ENCODE assay signal across 40 cellular contexts in the genomic region with DNA sequence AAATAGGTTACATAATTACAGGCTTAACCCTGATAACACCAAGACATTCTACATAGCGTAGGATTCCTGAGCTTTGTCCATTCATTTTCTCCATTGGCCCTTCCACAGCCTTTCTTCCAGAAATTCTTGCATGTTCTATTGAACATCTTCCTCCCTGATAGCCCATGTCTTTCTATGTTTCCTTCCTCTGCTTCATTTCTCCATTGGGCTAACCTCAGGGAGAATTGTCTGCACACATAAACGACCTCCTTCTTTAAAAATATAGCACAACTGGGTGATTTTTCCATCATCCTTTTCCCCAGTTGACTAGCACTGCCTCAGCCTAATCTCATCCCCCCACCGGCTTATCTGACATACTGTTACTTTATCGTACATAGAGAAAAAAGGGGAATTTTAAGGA. TPM values are rescaled to one million over a fixed set of nuclear protein-coding genes. Genes with fewer than 3 reads are reported as not detected.
"Had no signal": no experiment of that assay in that cellular context is flagged by ENCODE, and none has a peak within 500 bp of the region (broad histone marks: within the 10 kb centered on the region; RNA-seq: fewer than 3 reads in every experiment).

No MANE protein-coding gene starts in this region.

- H3K9me3 Mint-ChIP-seq: activated naive CD4-positive, alpha-beta T cell treated with anti-CD3 and anti-CD28 coated beads, Interleukin-2, amount 50 U/mL, for 24 hours; activated naive CD8-positive, alpha-beta T cell treated with anti-CD3 and anti-CD28 coated beads, Interleukin-2, amount 10 ng/mL, durations not matched to agents 7 days and 5 days; activated naive CD8-positive, alpha-beta T cell treated with anti-CD3 and anti-CD28 coated beads, Interleukin-2, amount 50 U/mL, for 24 hours; activated T-cell treated with anti-CD3 and anti-CD28 coated beads, Interleukin-2, amount 50 U/mL, for 4 hours; activated T-helper 1 cell treated with anti-CD3 and anti-CD28 coated beads, Interleukin-12 subunit alpha, Interleukin-12 subunit beta, Interleukin-2, Interleukin-4 antibody, amounts not matched to agents 30 ng/mL and 10 ng/mL and 1 ng/mL, durations not matched to agents 14 hours and 24 hours and 36 hours; activated T-helper 2 cell treated with anti-CD3 and anti-CD28 coated beads, Interferon-gamma antibody, Interleukin-2, Interleukin-4, amounts not matched to agents 10 μg/mL and 5 μg/mL and 100 μg/mL, durations not matched to agents 14 hours and 24 hours and 36 hours; brain had no signal

- H3K27ac ChIP-seq: adrenal gland, ascending aorta, body of pancreas, brain microvascular endothelial cell, breast epithelium, cardiac muscle cell had no signal

- H3K27me3 Mint-ChIP-seq: activated naive CD4-positive, alpha-beta T cell treated with anti-CD3 and anti-CD28 coated beads, Interleukin-2, amount 10 ng/mL, durations not matched to agents 7 days and 5 days; activated naive CD4-positive, alpha-beta T cell treated with anti-CD3 and anti-CD28 coated beads, Interleukin-2, amount 50 U/mL, for 24 hours; activated naive CD8-positive, alpha-beta T cell; activated naive CD8-positive, alpha-beta T cell treated with anti-CD3 and anti-CD28 coated beads for 36 hours; activated naive CD8-positive, alpha-beta T cell treated with anti-CD3 and anti-CD28 coated beads, Interleukin-2, amount 10 ng/mL, durations not matched to agents 7 days and 5 days; activated naive CD8-positive, alpha-beta T cell treated with anti-CD3 and anti-CD28 coated beads, Interleukin-2, amount 50 U/mL, for 24 hours; activated T-cell treated with anti-CD3 and anti-CD28 coated beads, Interleukin-2, amount 50 U/mL, for 24 hours; activated T-helper 17 cell treated with anti-CD3 and anti-CD28 coated beads, Interleukin-2, amount 50 U/mL, for 72 hours; central memory CD8-positive, alpha-beta T cell had no signal

- H3K4me1 Mint-ChIP-seq: activated naive CD4-positive, alpha-beta T cell treated with anti-CD3 and anti-CD28 coated beads, Interleukin-2, amount 10 ng/mL, durations not matched to agents 7 days and 5 days; activated naive CD4-positive, alpha-beta T cell treated with anti-CD3 and anti-CD28 coated beads, Interleukin-2, amount 50 U/mL, for 24 hours; activated naive CD8-positive, alpha-beta T cell treated with anti-CD3 and anti-CD28 coated beads for 36 hours; activated naive CD8-positive, alpha-beta T cell treated with anti-CD3 and anti-CD28 coated beads, Interleukin-2, amount 10 ng/mL, durations not matched to agents 7 days and 5 days; activated naive CD8-positive, alpha-beta T cell treated with anti-CD3 and anti-CD28 coated beads, Interleukin-2, amount 50 U/mL, for 24 hours; activated T-helper 17 cell treated with anti-CD3 and anti-CD28 coated beads, Interleukin-2, amount 50 U/mL, for 72 hours; brain; central memory CD8-positive, alpha-beta T cell had no signal

- H3K4me1 ChIP-seq: adrenal gland, ascending aorta, body of pancreas, breast epithelium had no signal

- H3K36me3 Mint-ChIP-seq: activated naive CD4-positive, alpha-beta T cell treated with anti-CD3 and anti-CD28 coated beads, Interleukin-2, amount 10 ng/mL, durations not matched to agents 7 days and 5 days; activated naive CD4-positive, alpha-beta T cell treated with anti-CD3 and anti-CD28 coated beads, Interleukin-2, amount 50 U/mL, for 24 hours; activated naive CD8-positive, alpha-beta T cell; activated naive CD8-positive, alpha-beta T cell treated with anti-CD3 and anti-CD28 coated beads for 36 hours; activated naive CD8-positive, alpha-beta T cell treated with anti-CD3 and anti-CD28 coated beads, Interleukin-2, amount 10 ng/mL, durations not matched to agents 7 days and 5 days; brain had no signal

- H3K4me3 ChIP-seq: adrenal gland, ascending aorta, body of pancreas, breast epithelium, cardiac muscle cell had no signal

- H3K36me3 ChIP-seq: adrenal gland, ascending aorta, brain microvascular endothelial cell, breast epithelium, cardiac muscle cell had no signal

- H3K4me3 Mint-ChIP-seq: activated naive CD4-positive, alpha-beta T cell treated with anti-CD3 and anti-CD28 coated beads for 36 hours; activated naive CD4-positive, alpha-beta T cell treated with anti-CD3 and anti-CD28 coated beads, Interleukin-2, amount 10 ng/mL, durations not matched to agents 7 days and 5 days; activated naive CD4-positive, alpha-beta T cell treated with anti-CD3 and anti-CD28 coated beads, Interleukin-2, amount 50 U/mL, for 24 hours; activated naive CD8-positive, alpha-beta T cell; activated naive CD8-positive, alpha-beta T cell treated with anti-CD3 and anti-CD28 coated beads for 36 hours; activated naive CD8-positive, alpha-beta T cell treated with anti-CD3 and anti-CD28 coated beads, Interleukin-2, amount 10 ng/mL, durations not matched to agents 7 days and 5 days; activated naive CD8-positive, alpha-beta T cell treated with anti-CD3 and anti-CD28 coated beads, Interleukin-2, amount 50 U/mL, for 24 hours; activated T-cell treated with anti-CD3 and anti-CD28 coated beads, Interleukin-2, amount 50 U/mL, for 24 hours; activated T-cell treated with anti-CD3 and anti-CD28 coated beads, Interleukin-2, amount 50 U/mL, for 4 hours; activated T-cell treated with anti-CD3 and anti-CD28 coated beads, Interleukin-2, amount 50 U/mL, for 72 hours; activated T-helper 1 cell treated with anti-CD3 and anti-CD28 coated beads, Interleukin-12 subunit alpha, Interleukin-12 subunit beta, Interleukin-2, Interleukin-4 antibody, amounts not matched to agents 30 ng/mL and 10 ng/mL and 1 ng/mL, durations not matched to agents 14 hours and 24 hours and 36 hours; activated T-helper 17 cell treated with anti-CD3 and anti-CD28 coated beads, Interleukin-2, amount 50 U/mL, for 72 hours; brain; central memory CD8-positive, alpha-beta T cell had no signal

- H3K9me3 ChIP-seq: adrenal gland, ascending aorta, body of pancreas, breast epithelium had no signal

- ATAC-seq: activated naive CD4-positive, alpha-beta T cell treated with anti-CD3 and anti-CD28 coated beads, Interleukin-2, amount 50 U/mL, for 72 hours; activated naive CD8-positive, alpha-beta T cell treated with anti-CD3 and anti-CD28 coated beads, Interleukin-2, amount 50 U/mL, for 24 hours; activated T-cell treated with anti-CD3 and anti-CD28 coated beads, Interleukin-2, amount 50 U/mL, for 4 hours; activated T-cell treated with anti-CD3 and anti-CD28 coated beads, Interleukin-2, amount 50 U/mL, for 72 hours; activated T-helper 17 cell treated with anti-CD3 and anti-CD28 coated beads, Interleukin-2, amount 50 U/mL, for 72 hours; body of pancreas had no signal

- FAIRE-seq: astrocyte, bronchial epithelial cell had no signal

- H3K27ac Mint-ChIP-seq: activated naive CD4-positive, alpha-beta T cell treated with anti-CD3 and anti-CD28 coated beads for 36 hours; activated naive CD4-positive, alpha-beta T cell treated with anti-CD3 and anti-CD28 coated beads, Interleukin-2, amount 10 ng/mL, durations not matched to agents 7 days and 5 days; activated naive CD4-positive, alpha-beta T cell treated with anti-CD3 and anti-CD28 coated beads, Interleukin-2, amount 50 U/mL, for 24 hours; activated naive CD4-positive, alpha-beta T cell treated with anti-CD3 and anti-CD28 coated beads, Interleukin-2, amount 50 U/mL, for 72 hours; activated naive CD8-positive, alpha-beta T cell; activated naive CD8-positive, alpha-beta T cell treated with anti-CD3 and anti-CD28 coated beads for 36 hours; activated naive CD8-positive, alpha-beta T cell treated with anti-CD3 and anti-CD28 coated beads, Interleukin-2, amount 10 ng/mL, durations not matched to agents 7 days and 5 days; activated naive CD8-positive, alpha-beta T cell treated with anti-CD3 and anti-CD28 coated beads, Interleukin-2, amount 50 U/mL, for 24 hours; activated T-cell treated with anti-CD3 and anti-CD28 coated beads, Interleukin-2, amount 50 U/mL, for 24 hours; activated T-cell treated with anti-CD3 and anti-CD28 coated beads, Interleukin-2, amount 50 U/mL, for 72 hours; activated T-helper 1 cell treated with anti-CD3 and anti-CD28 coated beads, Interleukin-12 subunit alpha, Interleukin-12 subunit beta, Interleukin-2, Interleukin-4 antibody, amounts not matched to agents 30 ng/mL and 10 ng/mL and 1 ng/mL, durations not matched to agents 14 hours and 24 hours and 36 hours; activated T-helper 17 cell treated with anti-CD3 and anti-CD28 coated beads, Interleukin-2, amount 50 U/mL, for 72 hours; activated T-helper 2 cell treated with anti-CD3 and anti-CD28 coated beads, Interferon-gamma antibody, Interleukin-2, Interleukin-4, amounts not matched to agents 10 μg/mL and 5 μg/mL and 100 μg/mL, durations not matched to agents 14 hours and 24 hours and 36 hours; brain had no signal

- DNase-seq: activated effector memory CD4-positive, alpha-beta T cell treated with anti-CD3 and anti-CD28 coated beads, Interleukin-2, amount 50 U/mL, for 16 hours; activated effector memory CD4-positive, alpha-beta T cell treated with Interleukin-2 at 50 U/mL for 16 hours; activated gamma-delta T cell; activated gamma-delta T cell treated with Interleukin-2 at 50 U/mL for 16 hours; activated naive CD4-positive, alpha-beta T cell; activated naive CD4-positive, alpha-beta T cell treated with anti-CD3 and anti-CD28 coated beads for 36 hours; activated naive CD4-positive, alpha-beta T cell treated with anti-CD3 and anti-CD28 coated beads, Interleukin-2, amount 10 ng/mL, durations not matched to agents 7 days and 5 days; activated naive CD4-positive, alpha-beta T cell treated with anti-CD3 and anti-CD28 coated beads, Interleukin-2, amount 50 U/mL, for 16 hours; activated naive CD4-positive, alpha-beta T cell treated with Interleukin-2 at 50 U/mL for 16 hours; activated naive CD8-positive, alpha-beta T cell treated with anti-CD3 and anti-CD28 coated beads for 36 hours; activated naive CD8-positive, alpha-beta T cell treated with anti-CD3 and anti-CD28 coated beads, Interleukin-2, amount 10 ng/mL, durations not matched to agents 7 days and 5 days; activated naive CD8-positive, alpha-beta T cell treated with anti-CD3 and anti-CD28 coated beads, Interleukin-2, amount 50 U/mL, for 24 hours; activated T-cell treated with anti-CD3 and anti-CD28 coated beads, Interleukin-2, amount 50 U/mL, for 1 hour; activated T-cell treated with anti-CD3 and anti-CD28 coated beads, Interleukin-2, amount 50 U/mL, for 24 hours; activated T-cell treated with anti-CD3 and anti-CD28 coated beads, Interleukin-2, amount 50 U/mL, for 4 hours; activated T-cell treated with anti-CD3 and anti-CD28 coated beads, Interleukin-2, amount 50 U/mL, for 48 hours; activated T-cell treated with anti-CD3 and anti-CD28 coated beads, Interleukin-2, amount 50 U/mL, for 72 hours; adrenal gland; amniotic stem cell; amygdala; anterior cingulate cortex; aorta; body of pancreas; brain microvascular endothelial cell; caudate nucleus; central memory CD4-positive, alpha-beta T cell; cerebellar nuclear complex had no signal

RNA-seq across cellular contexts. Expression of a gene that starts 11.2 kb away (rescaled TPM):
- total RNA-seq: activated naive CD4-positive, alpha-beta T cell treated with anti-CD3 and anti-CD28 coated beads for 36 hours; activated naive CD8-positive, alpha-beta T cell treated with anti-CD3 and anti-CD28 coated beads for 36 hours; activated naive CD8-positive, alpha-beta T cell treated with anti-CD3 and anti-CD28 coated beads, Interleukin-2, amount 10 ng/mL, durations not matched to agents 7 days and 5 days; activated T-cell treated with anti-CD3 and anti-CD28 coated beads, Interleukin-2, amount 50 U/mL, for 4 hours; activated T-helper 1 cell treated with anti-CD3 and anti-CD28 coated beads, Interleukin-12 subunit alpha, Interleukin-12 subunit beta, Interleukin-2, Interleukin-4 antibody, amounts not matched to agents 30 ng/mL and 10 ng/mL and 1 ng/mL, durations not matched to agents 14 hours and 24 hours and 36 hours; activated T-helper 2 cell treated with anti-CD3 and anti-CD28 coated beads, Interferon-gamma antibody, Interleukin-2, Interleukin-4, amounts not matched to agents 10 μg/mL and 5 μg/mL and 100 μg/mL, durations not matched to agents 14 hours and 24 hours and 36 hours; bronchial epithelial cell had no signal
